9 cellular contexts compared by ENCODE assay signal in genomic region chr6:170088349-170088951, GRCh38.
A peak's percentile ranks its signal among the peaks of the same experiment; 100 is the strongest.
DNase-seq lines count a peak whose midpoint lies in the region; ATAC-seq and TF ChIP-seq lines count a peak whose summit lies in the region.
"Had no signal": no experiment of that assay in that cellular context is flagged by ENCODE, and none has a peak within 500 bp of the region (broad histone marks: within the 10 kb centered on the region; RNA-seq: fewer than 3 reads in every experiment).

No MANE protein-coding gene starts in this region.

- peaks cover 40% of the 10 kb centered on the region for H3K4me1 Mint-ChIP-seq in CD4-positive, alpha-beta T cell (ENCODE audit: low read depth)

- peak overlapping the region; percentile 62 for H3K27ac ChIP-seq in CD4-positive, alpha-beta T cell (ENCODE audit: low read depth, low read length)
- no peak overlapping the region for H3K27ac ChIP-seq in RWPE1

- no peaks in the 10 kb centered on the region for H3K36me3 Mint-ChIP-seq in CD4-positive, alpha-beta T cell (ENCODE audit: low read depth)

- DNase-seq in CD4-positive, alpha-beta T cell, result peak in 2 of 10 experiments; percentile 10 to 36
- peak; percentile 8 to 26 for DNase-seq in activated CD4-positive, alpha-beta T cell treated with anti-CD3 and anti-CD28 coated beads, Interleukin-2, amount 50 U/mL, for 48 hours
- peak; percentile 83 for DNase-seq in mesenteric fat pad (ENCODE audit: low spot score)
- no peak for DNase-seq in erythroblast (lab: John Stamatoyannopoulos, UW)
- no peak for DNase-seq in RWPE1 (ENCODE audit: low spot score)
- DNase-seq in NCI-H510A (lab: John Stamatoyannopoulos, UW), result no peak
- no peak for DNase-seq in cortex of kidney (lab: John Stamatoyannopoulos, UW)

- no peaks in the 10 kb centered on the region for H3K9me3 ChIP-seq in CD4-positive, alpha-beta T cell (ENCODE audit: control insufficient read depth, low read length)

- peak; percentile 11 for ATAC-seq in CD4-positive, alpha-beta T cell (ENCODE audit: poor library complexity)
- ATAC-seq in GM21576 (IDR thresholded peaks at IDR 0.05; ENCODE audit: unreplicated experiment), result peak; percentile 6
- ATAC-seq: K562 had no signal

- intact Hi-C loops in CD4-positive, alpha-beta T cell (cut with DNase I, micrococcal nuclease), result loop anchor here in 1 of 2 experiments (5.0 kb wide), 1 partner anchor 204 kb away; the partner anchor contains the start of gene DLL1

- no peaks in the 10 kb centered on the region for H3K9me3 Mint-ChIP-seq in CD4-positive, alpha-beta T cell

- CTCF ChIA-PET in CD4-positive, alpha-beta T cell (lab: Charles Lee), result no interaction called here
- CTCF ChIA-PET in RWPE1 (lab: Yijun Ruan, JAX), result no interaction called here

- no peaks in the 10 kb centered on the region for H3K27me3 Mint-ChIP-seq in CD4-positive, alpha-beta T cell

- POLR2A ChIA-PET in CD4-positive, alpha-beta T cell (lab: Charles Lee), result interaction anchor here (0.7 to 3.9 kb wide), 6 partner anchors 15 to 337 kb away, joined by 3 to 18 read pairs (median 4); partner anchors contain the start of genes DYNLT2 and ERMARD
- POLR2A ChIA-PET in RWPE1 (lab: Yijun Ruan, JAX; ENCODE audit: low non-redundant PET), result no interaction called here

- TF ChIP-seq POLR2A in erythroblast (IDR thresholded peaks at IDR 0.05; ENCODE audit: low read length), result no peak

- no peaks in the 10 kb centered on the region for H3K27me3 ChIP-seq in CD4-positive, alpha-beta T cell (ENCODE audit: control insufficient read depth, insufficient read depth, low read length)

- peak overlapping the region; percentile 78 for H3K27ac Mint-ChIP-seq in CD4-positive, alpha-beta T cell

- H3K4me3 Mint-ChIP-seq in CD4-positive, alpha-beta T cell, result peak overlapping the region; percentile 81

- TF ChIP-seq CTCF in CD4-positive, alpha-beta T cell (IDR thresholded peaks at IDR 0.05), result no peak
- no peak for TF ChIP-seq CTCF in RWPE1 (conservative IDR thresholded peaks at IDR 0.05; ENCODE audit: low read depth)

Comparison
In these comparisons a context has a peak if more than half of its experiments do, and no peak if none do; other contexts are left out.
1. DNase-seq: peak in activated CD4-positive, alpha-beta T cell treated with anti-CD3 and anti-CD28 coated beads, Interleukin-2, amount 50 U/mL, for 48 hours (2 of 2) and mesenteric fat pad (single experiment); none in erythroblast (0 of 2), RWPE1 (single experiment), NCI-H510A (single experiment) and cortex of kidney (single experiment).